In the genomic region with DNA sequence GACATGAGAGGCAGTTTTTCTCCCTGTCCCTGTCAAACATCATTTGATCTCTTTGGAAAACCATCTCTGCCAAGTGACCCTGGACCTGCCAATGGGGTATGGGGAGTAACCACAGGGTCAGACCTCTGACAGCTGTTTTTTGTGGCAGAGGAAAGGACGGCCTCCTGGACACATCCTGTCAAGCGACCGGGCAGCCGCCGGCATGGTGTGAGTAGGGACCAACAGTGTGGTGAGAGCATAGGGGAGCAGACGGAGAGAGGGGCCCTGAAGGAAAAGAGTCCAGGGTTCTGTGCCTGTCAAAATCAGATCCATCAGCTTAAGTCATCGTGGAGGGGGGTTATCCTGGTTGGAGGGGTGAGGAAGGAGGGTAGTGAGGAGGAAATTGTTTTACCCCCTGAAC, we compare ENCODE assay signal across 32 cellular contexts. TPM values are rescaled to one million over a fixed set of nuclear protein-coding genes. Genes with fewer than 3 reads are reported as not detected.
"Had no signal": no experiment of that assay in that cellular context is flagged by ENCODE, and none has a peak within 500 bp of the region (broad histone marks: within the 10 kb centered on the region; RNA-seq: fewer than 3 reads in every experiment).

No MANE protein-coding gene starts in this region.

- H3K4me1 Mint-ChIP-seq: endodermal cell, mesothelial cell of epicardium had no signal

- H3K27me3 ChIP-seq: colonic mucosa, esophagus squamous epithelium, gastrocnemius medialis, heart right ventricle, left lung had no signal

- H3K9me3 Mint-ChIP-seq: dendritic cell treated with granulocyte-macrophage colony-stimulating factor and Interleukin-4, amounts not matched to agents 40 ng/mL and 50 ng/mL, for 4 days; effector memory CD8-positive, alpha-beta T cell; endodermal cell; mesothelial cell of epicardium had no signal

- H3K4me1 ChIP-seq: colonic mucosa had no signal

- H3K27ac ChIP-seq: colonic mucosa, epithelial cell of prostate, esophagus squamous epithelium, heart right ventricle, left lung, lower lobe of right lung had no signal

- FAIRE-seq: endometrium, islet of Langerhans, keratinocyte had no signal

- H3K9me3 ChIP-seq: colonic mucosa, esophagus squamous epithelium, gastrocnemius medialis, heart right ventricle, left lung, lower lobe of right lung, mucosa of descending colon had no signal

- DNase-seq: colonic mucosa; cortex of kidney; effector CD8-positive, alpha-beta T cell; effector memory CD8-positive, alpha-beta T cell; endodermal cell; erythroblast; esophagus squamous epithelium; foreskin fibroblast; foreskin melanocyte; gastrocnemius medialis; glutamatergic neuron; head of caudate nucleus; heart right ventricle; hippocampal formation; left cardiac atrium; left lung; left ventricle myocardium superior; lower lobe of right lung; mesenchymal stem cell; mucosa of descending colon had no signal

- ATAC-seq: effector memory CD8-positive, alpha-beta T cell; esophagus mucosa; gastrocnemius medialis; heart right ventricle; left cardiac atrium; left lung; left ventricle myocardium superior; lower lobe of right lung; mucosa of descending colon had no signal

- H3K27ac Mint-ChIP-seq: dendritic cell treated with granulocyte-macrophage colony-stimulating factor and Interleukin-4, amounts not matched to agents 40 ng/mL and 50 ng/mL, for 4 days; effector memory CD8-positive, alpha-beta T cell; endodermal cell; mesothelial cell of epicardium had no signal

- H3K4me3 Mint-ChIP-seq: dendritic cell treated with granulocyte-macrophage colony-stimulating factor and Interleukin-4, amounts not matched to agents 40 ng/mL and 50 ng/mL, for 4 days; effector memory CD8-positive, alpha-beta T cell; endodermal cell; mesothelial cell of epicardium had no signal

- H3K4me3 ChIP-seq: colonic mucosa, esophagus squamous epithelium, gastrocnemius medialis, heart right ventricle, left lung, lower lobe of right lung, mucosa of descending colon had no signal

- H3K27me3 Mint-ChIP-seq: dendritic cell treated with granulocyte-macrophage colony-stimulating factor and Interleukin-4, amounts not matched to agents 40 ng/mL and 50 ng/mL, for 4 days; effector memory CD8-positive, alpha-beta T cell had no signal

RNA-seq across cellular contexts. Expression of gene WFDC3, which starts 10.2 kb away (rescaled TPM):
- total RNA-seq: dermis microvascular lymphatic vessel endothelial cell, esophagus mucosa, gastrocnemius medialis, kidney epithelial cell, left ventricle myocardium superior, lung microvascular endothelial cell, mesothelial cell of epicardium had no signal

RNA-seq across cellular contexts. Expression of gene UBE2C, which starts 10.6 kb away (rescaled TPM):
- total RNA-seq: mesenteric fat pad had no signal

RNA-seq across cellular contexts. Expression of gene TNNC2, which starts 25.3 kb away (rescaled TPM):
- total RNA-seq: dermis microvascular lymphatic vessel endothelial cell, esophagus mucosa, glomerular endothelial cell, kidney epithelial cell, left ventricle myocardium superior, lower lobe of right lung, lung microvascular endothelial cell had no signal
